Comparison of ENCODE assay signal across 24 cellular contexts in the genomic region with DNA sequence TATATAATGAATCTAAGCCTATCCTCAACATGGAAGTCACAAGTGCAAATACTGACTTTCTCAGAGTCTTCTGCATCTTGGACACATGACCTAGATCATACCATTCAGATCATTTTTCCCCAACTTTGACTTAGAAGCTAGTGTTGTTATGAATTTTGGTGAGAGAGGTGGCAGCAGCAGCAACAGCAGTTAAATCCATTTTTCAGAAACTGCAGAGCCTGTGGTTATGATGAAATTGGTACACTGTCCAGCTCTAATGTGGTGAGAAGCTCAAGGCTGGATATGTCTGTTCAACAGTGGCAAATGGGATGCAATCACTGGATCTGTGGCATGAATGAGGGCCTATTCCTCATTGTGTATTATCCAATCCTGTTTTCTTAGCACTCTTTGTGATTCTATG.
DNase-seq lines count a peak whose midpoint lies in the region; ATAC-seq and TF ChIP-seq lines count a peak whose summit lies in the region.
"Had no signal": no experiment of that assay in that cellular context is flagged by ENCODE, and none has a peak within 500 bp of the region (broad histone marks: within the 10 kb centered on the region; RNA-seq: fewer than 3 reads in every experiment).

No MANE protein-coding gene starts in this region.

- no peaks in the 10 kb centered on the region for H3K9me3 ChIP-seq in neuronal stem cell (replicated peaks in 1 of 2; ENCODE audit: control insufficient read depth in 2 of 2, insufficient read depth in 1 of 2, low read depth in 1 of 2, low read length in 2 of 2)
- H3K9me3 ChIP-seq in transverse colon: no peaks in the 10 kb centered on the region
- H3K9me3 ChIP-seq in upper lobe of right lung: no peaks in the 10 kb centered on the region
- H3K9me3 ChIP-seq: A549, gastroesophageal sphincter, lower lobe of right lung had no signal

- no peaks in the 10 kb centered on the region for H3K36me3 ChIP-seq in neuronal stem cell (replicated peaks in 1 of 2; ENCODE audit: control insufficient read depth in 2 of 2, insufficient read depth in 2 of 2, low read length in 2 of 2)
- no peaks in the 10 kb centered on the region for H3K36me3 ChIP-seq in transverse colon
- H3K36me3 ChIP-seq in upper lobe of right lung: no peaks in the 10 kb centered on the region
- H3K36me3 ChIP-seq: gastroesophageal sphincter, lower lobe of right lung had no signal

- no peaks in the 10 kb centered on the region for H3K4me1 ChIP-seq in neuronal stem cell (ENCODE audit: control insufficient read depth in 2 of 2, insufficient read depth in 1 of 2, low read depth in 1 of 2, low read length in 2 of 2)
- H3K4me1 ChIP-seq in transverse colon: no peaks in the 10 kb centered on the region
- peaks cover 3% of the 10 kb centered on the region for H3K4me1 ChIP-seq in upper lobe of right lung
- H3K4me1 ChIP-seq: A549, gastroesophageal sphincter, lower lobe of right lung had no signal

- no peak overlapping the region for H2BK15ac ChIP-seq in neuronal stem cell (ENCODE audit: low read length)

- H3K14ac ChIP-seq in neuronal stem cell (ENCODE audit: low read length): no peak overlapping the region

- H4K8ac ChIP-seq in neuronal stem cell (ENCODE audit: low read depth, low read length): no peak overlapping the region

- H2BK5ac ChIP-seq in neuronal stem cell (ENCODE audit: low read length): no peak overlapping the region

- H3K4me2 ChIP-seq in neuronal stem cell (ENCODE audit: insufficient read depth, low read length, poor library complexity, severe bottlenecking): no peak overlapping the region
- H3K4me2 ChIP-seq: A549, hepatocyte had no signal

- in situ Hi-C loops in transverse colon (cut with MboI; ENCODE audit: low pct_ligation_motif_present in 1 of 4, low pct_unique_long_range_greater_than_20kb in 1 of 4, low sequenced_read_pairs in 3 of 4): no loop called here

- H3K27ac Mint-ChIP-seq in activated T-cell treated with anti-CD3 and anti-CD28 coated beads, Interleukin-2, amount 50 U/mL, for 24 hours: peak overlapping the region; percentile 91
- peak overlapping the region; percentile 96 for H3K27ac Mint-ChIP-seq in T-helper 1 cell treated with Interleukin-12 subunit alpha and Interleukin-12 subunit beta and Interleukin-4 antibody, amounts not matched to agents 30 μg/mL and 1 μg/mL, for 36 hours
- peak overlapping the region; percentile 96 for H3K27ac Mint-ChIP-seq in activated naive CD8-positive, alpha-beta T cell
- H3K27ac Mint-ChIP-seq: IgD-negative memory B cell had no signal

- no peaks in the 10 kb centered on the region for H3K27me3 Mint-ChIP-seq in activated T-cell treated with anti-CD3 and anti-CD28 coated beads, Interleukin-2, amount 50 U/mL, for 24 hours
- H3K27me3 Mint-ChIP-seq in activated T-cell treated with anti-CD3 and anti-CD28 coated beads, Interleukin-2, amount 50 U/mL, for 4 hours (ENCODE audit: low read depth): no peaks in the 10 kb centered on the region
- H3K27me3 Mint-ChIP-seq in T-helper 1 cell treated with Interleukin-12 subunit alpha and Interleukin-12 subunit beta and Interleukin-4 antibody, amounts not matched to agents 30 μg/mL and 1 μg/mL, for 36 hours (ENCODE audit: low read depth): no peaks in the 10 kb centered on the region
- H3K27me3 Mint-ChIP-seq in activated naive CD8-positive, alpha-beta T cell: no peaks in the 10 kb centered on the region
- H3K27me3 Mint-ChIP-seq: naive B cell had no signal

- no peak overlapping the region for H3K4me3 Mint-ChIP-seq in activated T-cell treated with anti-CD3 and anti-CD28 coated beads, Interleukin-2, amount 50 U/mL, for 24 hours
- no peak overlapping the region for H3K4me3 Mint-ChIP-seq in activated T-cell treated with anti-CD3 and anti-CD28 coated beads, Interleukin-2, amount 50 U/mL, for 4 hours
- peak overlapping the region; percentile 47 for H3K4me3 Mint-ChIP-seq in T-helper 1 cell treated with Interleukin-12 subunit alpha and Interleukin-12 subunit beta and Interleukin-4 antibody, amounts not matched to agents 30 μg/mL and 1 μg/mL, for 36 hours
- H3K4me3 Mint-ChIP-seq in activated naive CD8-positive, alpha-beta T cell: no peak overlapping the region
- H3K4me3 Mint-ChIP-seq: IgD-negative memory B cell, naive B cell had no signal

- peaks cover 80% of the 10 kb centered on the region for H3K4me1 Mint-ChIP-seq in activated T-cell treated with anti-CD3 and anti-CD28 coated beads, Interleukin-2, amount 50 U/mL, for 24 hours (ENCODE audit: low read depth)
- H3K4me1 Mint-ChIP-seq in activated T-cell treated with anti-CD3 and anti-CD28 coated beads, Interleukin-2, amount 50 U/mL, for 4 hours (ENCODE audit: low read depth): peaks cover 69% of the 10 kb centered on the region
- H3K4me1 Mint-ChIP-seq in T-helper 1 cell treated with Interleukin-12 subunit alpha and Interleukin-12 subunit beta and Interleukin-4 antibody, amounts not matched to agents 30 μg/mL and 1 μg/mL, for 36 hours (ENCODE audit: low read depth): peaks cover 69% of the 10 kb centered on the region
- peaks cover 69% of the 10 kb centered on the region for H3K4me1 Mint-ChIP-seq in activated naive CD8-positive, alpha-beta T cell (ENCODE audit: low read depth)

- H3K36me3 Mint-ChIP-seq in activated T-cell treated with anti-CD3 and anti-CD28 coated beads, Interleukin-2, amount 50 U/mL, for 24 hours (ENCODE audit: low read depth): peaks cover 52% of the 10 kb centered on the region
- peaks cover 4% of the 10 kb centered on the region for H3K36me3 Mint-ChIP-seq in activated T-cell treated with anti-CD3 and anti-CD28 coated beads, Interleukin-2, amount 50 U/mL, for 4 hours (ENCODE audit: insufficient read depth)
- peaks cover 30% of the 10 kb centered on the region for H3K36me3 Mint-ChIP-seq in T-helper 1 cell treated with Interleukin-12 subunit alpha and Interleukin-12 subunit beta and Interleukin-4 antibody, amounts not matched to agents 30 μg/mL and 1 μg/mL, for 36 hours (ENCODE audit: low read depth)
- peaks cover 11% of the 10 kb centered on the region for H3K36me3 Mint-ChIP-seq in activated naive CD8-positive, alpha-beta T cell
- H3K36me3 Mint-ChIP-seq: CD4-positive, CD25-positive, alpha-beta regulatory T cell; naive B cell had no signal

- no peak overlapping the region for H2AK5ac ChIP-seq in neuronal stem cell (ENCODE audit: low read depth, low read length)

- no peak overlapping the region for H3K9ac ChIP-seq in neuronal stem cell (ENCODE audit: low read depth, low read length, poor library complexity)

- TF ChIP-seq CTCF in transverse colon (IDR thresholded peaks at IDR 0.05) (no peak), upper lobe of right lung (IDR thresholded peaks at IDR 0.05) (no peak)

- no peak overlapping the region for H4K91ac ChIP-seq in neuronal stem cell (ENCODE audit: low read depth, low read length, poor library complexity)

- intact Hi-C loops in transverse colon (cut with DNase I; ENCODE audit: low total_unique reads) (no loop called here), upper lobe of right lung (cut with DNase I) (no loop called here)

- no peak overlapping the region for H2BK12ac ChIP-seq in neuronal stem cell (ENCODE audit: low read length)

- TF ChIP-seq POLR2A in transverse colon (IDR thresholded peaks at IDR 0.05): no peak

- H3K27me3 ChIP-seq in neuronal stem cell (ENCODE audit: control insufficient read depth in 3 of 3, insufficient read depth in 3 of 3, low read depth in 1 of 3, low read length in 3 of 3): no peaks in the 10 kb centered on the region
- no peaks in the 10 kb centered on the region for H3K27me3 ChIP-seq in transverse colon
- no peaks in the 10 kb centered on the region for H3K27me3 ChIP-seq in upper lobe of right lung
- H3K27me3 ChIP-seq: gastroesophageal sphincter, hepatocyte had no signal

- no peak overlapping the region for H3K4ac ChIP-seq in neuronal stem cell (ENCODE audit: low read length)

- no peak for DNase-seq in activated T-cell treated with anti-CD3 and anti-CD28 coated beads, Interleukin-2, amount 50 U/mL, for 24 hours
- DNase-seq in activated T-cell treated with anti-CD3 and anti-CD28 coated beads, Interleukin-2, amount 50 U/mL, for 4 hours: no peak
- DNase-seq in neuronal stem cell (ENCODE audit: low spot score): no peak
- DNase-seq in transverse colon: no peak
- DNase-seq in upper lobe of right lung: no peak
- DNase-seq in hypothalamus (lab: John Stamatoyannopoulos, UW): no peak
- DNase-seq: activated CD8-positive, alpha-beta memory T cell treated with anti-CD3 and anti-CD28 coated beads, Interleukin-2, amount 50 U/mL, for 4 hours; activated effector memory CD4-positive, alpha-beta T cell treated with anti-CD3 and anti-CD28 coated beads, Interleukin-2, amount 50 U/mL, for 16 hours; CD4-positive, CD25-positive, alpha-beta regulatory T cell; GOT3; lower lobe of right lung; midbrain; naive B cell; NCI-H1436 treated with DMSO at 0.1 percent for 48 hours; NCI-H226; Right ventricle myocardium superior; stimulated activated CD4-positive, alpha-beta T cell treated with anti-CD3 and anti-CD28 coated beads, Interleukin-4, amount 100 ng/mL, for 24 hours had no signal

- no peaks in the 10 kb centered on the region for H3K79me1 ChIP-seq in neuronal stem cell (ENCODE audit: low read depth, low read length)

- TF ChIP-seq EP300 in transverse colon (IDR thresholded peaks at IDR 0.05; ENCODE audit: low read depth): no peak

- H3K4me3 ChIP-seq in neuronal stem cell (ENCODE audit: low read length in 2 of 2): no peak overlapping the region
- H3K4me3 ChIP-seq in transverse colon: no peak overlapping the region
- no peak overlapping the region for H3K4me3 ChIP-seq in upper lobe of right lung
- H3K4me3 ChIP-seq: A549, gastroesophageal sphincter, hepatocyte, lower lobe of right lung had no signal

- H2BK120ac ChIP-seq in neuronal stem cell (ENCODE audit: low read depth, low read length): no peak overlapping the region

- H3K23ac ChIP-seq in neuronal stem cell (ENCODE audit: low read depth, low read length, poor library complexity): no peak overlapping the region

- H3K9me3 Mint-ChIP-seq in activated T-cell treated with anti-CD3 and anti-CD28 coated beads, Interleukin-2, amount 50 U/mL, for 24 hours: peaks cover 27% of the 10 kb centered on the region
- H3K9me3 Mint-ChIP-seq in activated T-cell treated with anti-CD3 and anti-CD28 coated beads, Interleukin-2, amount 50 U/mL, for 4 hours: peaks cover 7% of the 10 kb centered on the region
- peaks cover 19% of the 10 kb centered on the region for H3K9me3 Mint-ChIP-seq in T-helper 1 cell treated with Interleukin-12 subunit alpha and Interleukin-12 subunit beta and Interleukin-4 antibody, amounts not matched to agents 30 μg/mL and 1 μg/mL, for 36 hours
- H3K9me3 Mint-ChIP-seq in activated naive CD8-positive, alpha-beta T cell (ENCODE audit: low read depth): peaks cover 7% of the 10 kb centered on the region

- no peak overlapping the region for H2AFZ ChIP-seq in neuronal stem cell (ENCODE audit: low read length)
- H2AFZ ChIP-seq: hepatocyte had no signal

- ATAC-seq in activated T-cell treated with anti-CD3 and anti-CD28 coated beads, Interleukin-2, amount 50 U/mL, for 4 hours: no peak
- ATAC-seq in upper lobe of right lung: no peak
- ATAC-seq: A549, gastroesophageal sphincter, lower lobe of right lung, Panc1 had no signal

- H3K27ac ChIP-seq in neuronal stem cell (replicated peaks; ENCODE audit: low read length) (no peak overlapping the region), transverse colon (no peak overlapping the region), upper lobe of right lung (no peak overlapping the region)
- H3K27ac ChIP-seq: A549, gastroesophageal sphincter, hepatocyte, lower lobe of right lung had no signal

- peak overlapping the region; percentile 16 for H3K18ac ChIP-seq in neuronal stem cell (ENCODE audit: low read length)
